ENCODE assay signal across 8 cellular contexts in the genomic region with DNA sequence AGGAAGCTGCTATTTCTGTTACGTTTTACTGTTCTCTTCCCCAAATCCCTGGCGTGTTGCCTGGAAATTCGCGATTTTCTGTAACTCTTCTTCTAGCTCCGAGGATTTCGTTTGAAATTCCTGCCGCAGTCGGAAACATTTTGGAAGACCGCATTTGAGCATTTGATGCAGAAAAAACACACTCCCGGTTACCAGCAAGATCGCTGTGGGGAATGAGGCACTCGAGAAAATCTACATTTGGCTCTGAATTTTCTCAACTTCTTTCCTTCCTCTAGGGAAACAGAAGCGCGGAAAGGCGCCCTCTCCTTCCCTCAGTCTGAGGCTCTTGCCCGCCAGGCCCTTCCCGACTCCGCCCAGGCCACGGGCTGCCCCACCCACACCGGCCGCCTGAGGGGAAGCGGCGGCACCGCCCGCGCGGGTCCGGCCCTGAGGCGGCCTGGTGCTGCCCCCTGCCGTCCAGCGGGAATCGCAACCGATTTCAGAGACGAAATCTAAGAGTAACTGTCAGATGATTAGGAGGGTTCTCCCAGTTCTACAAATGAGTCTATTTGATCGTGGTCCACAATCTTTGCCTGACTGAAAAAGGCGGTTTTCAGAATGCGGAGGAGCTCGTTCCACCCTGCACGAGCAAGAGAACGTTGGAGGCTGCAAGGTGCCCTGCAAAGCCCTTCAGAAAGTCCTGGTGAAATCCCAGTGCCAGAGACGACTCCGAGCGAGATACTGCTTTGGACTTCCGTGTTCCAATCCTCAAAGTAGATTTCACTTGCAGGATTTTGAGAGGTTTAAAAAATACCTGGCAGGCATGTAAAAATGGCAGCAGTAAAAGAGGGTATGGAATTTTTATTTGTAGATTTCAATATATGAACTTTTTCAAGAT. TPM values are rescaled to one million over a fixed set of nuclear protein-coding genes. Genes with fewer than 3 reads are reported as not detected.
DNase-seq lines count a peak whose midpoint lies in the region; ATAC-seq lines count a peak whose summit lies in the region.

No MANE protein-coding gene starts in this region.

- H2BK15ac ChIP-seq in mesendoderm (replicated peaks; ENCODE audit: low read depth), result no peak overlapping the region

- H4K8ac ChIP-seq in mesendoderm (ENCODE audit: low read depth, low read length), result no peak overlapping the region

- peak; percentile 100 for ATAC-seq in GM19438 (IDR thresholded peaks at IDR 0.05; ENCODE audit: low read depth, unreplicated experiment)
- peak; percentile 96 for ATAC-seq in HG03558 (IDR thresholded peaks at IDR 0.05; ENCODE audit: extremely low read depth, unreplicated experiment)
- ATAC-seq in effector memory CD8-positive, alpha-beta T cell (replicated peaks), result peak; percentile 99

- no peak overlapping the region for H2AK5ac ChIP-seq in mesendoderm (ENCODE audit: low read length)

- peak overlapping the region; percentile 93 for H3K56ac ChIP-seq in mesendoderm (ENCODE audit: low read length)

- CTCF ChIA-PET in CD4-positive, alpha-beta memory T cell (lab: Charles Lee; ENCODE audit: partially characterized antibody), result interaction anchor here (0.7 to 5.1 kb wide), 18 partner anchors 9 to 1537 kb away, joined by 3 to 29 read pairs (median 4); no protein-coding TSS in a partner anchor

- no peaks in the 10 kb centered on the region for H3K79me1 ChIP-seq in mesendoderm (ENCODE audit: low read length)

- peaks cover 5 to 13% (median 9%) of the 10 kb centered on the region in 4 donors for H3K4me1 Mint-ChIP-seq in CD4-positive, alpha-beta memory T cell
- H3K4me1 Mint-ChIP-seq in effector memory CD8-positive, alpha-beta T cell (ENCODE audit: low read depth in 2 of 2), result peaks cover 7 to 8% of the 10 kb centered on the region in 2 donors

- peak overlapping the region in 1 of 2 donors; percentile 45 for H3K4me3 ChIP-seq in CD4-positive, alpha-beta memory T cell (ENCODE audit: low read length in 2 of 2)
- H3K4me3 ChIP-seq in mesendoderm (ENCODE audit: low read length), result peak overlapping the region; percentile 69

- intact Hi-C loops in CD4-positive, alpha-beta memory T cell (cut with micrococcal nuclease), result loop anchor here (1.0 to 10.0 kb wide), 3 partner anchors 18 to 1542 kb away; partner anchors contain the start of gene TUBGCP3

- H3K9me3 Mint-ChIP-seq in CD4-positive, alpha-beta memory T cell, result no peaks in the 10 kb centered on the region
- H3K9me3 Mint-ChIP-seq in effector memory CD8-positive, alpha-beta T cell, result no peaks in the 10 kb centered on the region

- no peak overlapping the region for H3K4ac ChIP-seq in mesendoderm (ENCODE audit: low read depth, low read length)

- H3K36me3 ChIP-seq in CD4-positive, alpha-beta memory T cell (ENCODE audit: insufficient read depth, low read length), result no peaks in the 10 kb centered on the region
- no peaks in the 10 kb centered on the region for H3K36me3 ChIP-seq in mesendoderm (ENCODE audit: control insufficient read depth, insufficient read depth, low read length)

- peak overlapping the region; percentile 75 to 90 (median 82) for H3K4me3 Mint-ChIP-seq in CD4-positive, alpha-beta memory T cell
- H3K4me3 Mint-ChIP-seq in effector memory CD8-positive, alpha-beta T cell, result peak overlapping the region; percentile 76 to 78

- H4K5ac ChIP-seq in mesendoderm (ENCODE audit: low read length), result peak overlapping the region; percentile 89

- H3K36me3 Mint-ChIP-seq in CD4-positive, alpha-beta memory T cell, result no peaks in the 10 kb centered on the region
- no peaks in the 10 kb centered on the region for H3K36me3 Mint-ChIP-seq in effector memory CD8-positive, alpha-beta T cell (ENCODE audit: insufficient read depth)

- no peak overlapping the region for H3K18ac ChIP-seq in mesendoderm (ENCODE audit: low read length)

- DNase-seq in CD4-positive, alpha-beta memory T cell, result peak; percentile 75 to 83 (median 76)
- DNase-seq in NCI-H82 treated with DMSO at 0.1 percent for 48 hours (lab: John Stamatoyannopoulos, UW; ENCODE audit: unreplicated experiment), result peak; percentile 64
- DNase-seq in activated CD8-positive, alpha-beta memory T cell treated with anti-CD3 and anti-CD28 coated beads for 4 hours (ENCODE audit: low read depth in 2 of 2), result peak; percentile 71 to 74
- peak; percentile 78 to 81 (median 80) for DNase-seq in effector memory CD8-positive, alpha-beta T cell
- DNase-seq in mesendoderm, result peak; percentile 94
- DNase-seq in stimulated activated CD8-positive, alpha-beta memory T cell treated with anti-CD3 and anti-CD28 coated beads, Interleukin-12 subunit alpha, Interleukin-12 subunit beta, amount 100 ng/mL, for 24 hours (ENCODE audit: extremely low read depth), result peak; percentile 69

- WGBS in mesendoderm (ENCODE audit: extremely low coverage, insufficient coverage, low lambda C conversion rate), result no CpG with 5 or more reads among the region's 44 CpGs

- POLR2A ChIA-PET in CD4-positive, alpha-beta memory T cell (lab: Charles Lee; ENCODE audit: partially characterized antibody), result no interaction called here

- H3K27ac ChIP-seq in CD4-positive, alpha-beta memory T cell (ENCODE audit: low read depth, low read length), result no peak overlapping the region
- H3K27ac ChIP-seq in mesendoderm (ENCODE audit: low read depth, low read length), result peak overlapping the region; percentile 67

- H3K4me2 ChIP-seq in mesendoderm (ENCODE audit: low read length), result peak overlapping the region; percentile 96

- H3K23ac ChIP-seq in mesendoderm (ENCODE audit: low read length), result no peak overlapping the region

- H3K79me2 ChIP-seq in mesendoderm (ENCODE audit: control insufficient read depth, insufficient read depth, low read length), result no peaks in the 10 kb centered on the region

- no peaks in the 10 kb centered on the region for H3K9me3 ChIP-seq in CD4-positive, alpha-beta memory T cell (ENCODE audit: control insufficient read depth in 1 of 2, low read length in 2 of 2)

- H2BK5ac ChIP-seq in mesendoderm (ENCODE audit: low read length), result no peak overlapping the region

- peak overlapping the region; percentile 91 for H3K9ac ChIP-seq in mesendoderm (ENCODE audit: low read length)

- H3K27ac Mint-ChIP-seq in CD4-positive, alpha-beta memory T cell, result peak overlapping the region in 3 of 7 donors; percentile 7 to 80 (median 38)
- no peak overlapping the region for H3K27ac Mint-ChIP-seq in effector memory CD8-positive, alpha-beta T cell

- H3K4me1 ChIP-seq in CD4-positive, alpha-beta memory T cell (ENCODE audit: insufficient read depth, low read length), result peaks cover 4% of the 10 kb centered on the region
- no peaks in the 10 kb centered on the region for H3K4me1 ChIP-seq in mesendoderm (ENCODE audit: control insufficient read depth, low read depth, low read length)

- H3K27me3 Mint-ChIP-seq in CD4-positive, alpha-beta memory T cell, result peaks cover 14 to 18% of the 10 kb centered on the region in 2 donors
- peaks cover 38 to 57% of the 10 kb centered on the region in 2 donors for H3K27me3 Mint-ChIP-seq in effector memory CD8-positive, alpha-beta T cell

- no peak overlapping the region for H2BK120ac ChIP-seq in mesendoderm (ENCODE audit: low read depth, low read length)

- peaks cover 3% of the 10 kb centered on the region for H3K27me3 ChIP-seq in CD4-positive, alpha-beta memory T cell (ENCODE audit: insufficient read depth, low read length)
- no peaks in the 10 kb centered on the region for H3K27me3 ChIP-seq in mesendoderm (ENCODE audit: insufficient read depth, low read length, poor library complexity)

RNA-seq across cellular contexts. Expression of gene TUBGCP3, which starts 18.4 kb away (rescaled TPM):
- 10 to 100 TPM; 39.4 to 43.7 TPM for total RNA-seq in CD4-positive, alpha-beta memory T cell
- polyA plus RNA-seq in CD4-positive, alpha-beta memory T cell, result 10 to 100 TPM; 13.1 to 18.8 TPM
- 20.8 TPM for polyA plus RNA-seq in mesendoderm (2013, experiment 1 of 2)
- polyA plus RNA-seq in mesendoderm (2013, experiment 2 of 2), result 20.8 TPM
